30 cellular contexts compared by ENCODE assay signal in genomic region chr3:184558726-184559125, GRCh38. TPM values are rescaled to one million over a fixed set of nuclear protein-coding genes. Genes with fewer than 3 reads are reported as not detected.
A peak's percentile ranks its signal among the peaks of the same experiment; 100 is the strongest.
DNase-seq lines count a peak whose midpoint lies in the region; ATAC-seq and TF ChIP-seq lines count a peak whose summit lies in the region.
"Had no signal": no experiment of that assay in that cellular context is flagged by ENCODE, and none has a peak within 500 bp of the region (broad histone marks: within the 10 kb centered on the region; RNA-seq: fewer than 3 reads in every experiment).

No MANE protein-coding gene starts in this region.

- POLR2A ChIA-PET in PC-9 (lab: Charles Lee; ENCODE audit: unreplicated experiment), result no interaction called here
- POLR2A ChIA-PET in activated CD4-positive, alpha-beta memory T cell treated with anti-CD3 and anti-CD28 coated beads, Interleukin-2, amount 10 ng/mL, durations not matched to agents 7 days and 5 days (lab: Charles Lee), result no interaction called here

- H3K27me3 ChIP-seq in PC-9 (ENCODE audit: insufficient read depth, low read depth) (peaks cover 43% of the 10 kb centered on the region), spleen (replicated peaks in 1 of 7) (peaks cover 0 to 90% (median 17%) of the 10 kb centered on the region in 7 donors)
- H3K27me3 ChIP-seq: ovary, Peyer's patch, suprapubic skin had no signal

- peaks cover 9% of the 10 kb centered on the region; the same call in 1 of the 2 replicates for H3F3A ChIP-seq in PC-9 (ENCODE audit: insufficient read depth, low read depth)

- no peaks in the 10 kb centered on the region for H4K20me1 ChIP-seq in PC-9 (ENCODE audit: insufficient read depth)

- H3K9me3 ChIP-seq in PC-9 (ENCODE audit: insufficient read depth, low read depth) (no peaks in the 10 kb centered on the region), spleen (no peaks in the 10 kb centered on the region)
- H3K9me3 ChIP-seq: esophagus squamous epithelium, heart left ventricle, ovary, Peyer's patch, suprapubic skin had no signal

- H3K36me3 ChIP-seq in PC-9 (ENCODE audit: low read depth) (no peaks in the 10 kb centered on the region), spleen (no peaks in the 10 kb centered on the region)
- H3K36me3 ChIP-seq: esophagus squamous epithelium, heart left ventricle, ovary, Peyer's patch, suprapubic skin had no signal

- TF ChIP-seq POLR2A in spleen (IDR thresholded peaks at IDR 0.05), result no peak

- H3K27ac ChIP-seq in PC-9 (no peak overlapping the region), spleen (no peak overlapping the region)
- H3K27ac ChIP-seq: esophagus squamous epithelium, heart left ventricle, ovary, skin epidermis, suprapubic skin had no signal

- H3K4me1 ChIP-seq in PC-9 (replicated peaks; ENCODE audit: insufficient read depth), result peaks cover 25% of the 10 kb centered on the region
- H3K4me1 ChIP-seq in spleen, result peaks cover 7 to 48% (median 31%) of the 10 kb centered on the region in 6 donors

- CTCF ChIA-PET in PC-9 (lab: Charles Lee), result interaction anchor here (1.0 kb wide), 1 partner anchor 220 kb away, joined by 3 read pairs; no protein-coding TSS in a partner anchor
- CTCF ChIA-PET in activated CD4-positive, alpha-beta memory T cell treated with anti-CD3 and anti-CD28 coated beads, Interleukin-2, amount 10 ng/mL, durations not matched to agents 7 days and 5 days (lab: Charles Lee), result interaction anchor here (0.6 kb wide), 1 partner anchor 253 kb away, joined by 3 read pairs; the partner anchor contains the start of gene VPS8

- no peaks in the 10 kb centered on the region for H3K36me3 Mint-ChIP-seq in activated CD4-positive, alpha-beta memory T cell treated with anti-CD3 and anti-CD28 coated beads, Interleukin-2, amount 10 ng/mL, durations not matched to agents 7 days and 5 days (ENCODE audit: low read depth)
- H3K36me3 Mint-ChIP-seq: activated CD4-positive, alpha-beta memory T cell treated with anti-CD3 and anti-CD28 coated beads for 36 hours; CD4-positive, alpha-beta memory T cell had no signal

- H3K4me2 ChIP-seq in PC-9, result peak overlapping the region; percentile 39

- H3K27me3 Mint-ChIP-seq in activated CD4-positive, alpha-beta memory T cell treated with anti-CD3 and anti-CD28 coated beads, Interleukin-2, amount 10 ng/mL, durations not matched to agents 7 days and 5 days, result peaks cover 44% of the 10 kb centered on the region

- intact Hi-C loops in PC-9 (cut with micrococcal nuclease; ENCODE audit: unreplicated experiment), result no loop called here
- intact Hi-C loops in spleen (cut with DNase I; ENCODE audit: low total_unique reads), result no loop called here

- H3K4me3 Mint-ChIP-seq in activated CD4-positive, alpha-beta memory T cell treated with anti-CD3 and anti-CD28 coated beads, Interleukin-2, amount 10 ng/mL, durations not matched to agents 7 days and 5 days, result no peak overlapping the region
- H3K4me3 Mint-ChIP-seq: activated CD4-positive, alpha-beta memory T cell treated with anti-CD3 and anti-CD28 coated beads for 36 hours; activated naive CD4-positive, alpha-beta T cell treated with anti-CD3 and anti-CD28 coated beads for 36 hours; activated T-helper 1 cell treated with anti-CD3 and anti-CD28 coated beads, Interleukin-12 subunit alpha, Interleukin-12 subunit beta, Interleukin-2, Interleukin-4 antibody, amounts not matched to agents 30 ng/mL and 10 ng/mL and 1 ng/mL, durations not matched to agents 14 hours and 24 hours and 36 hours; central memory CD8-positive, alpha-beta T cell had no signal

- H3K4me3 ChIP-seq in PC-9 (no peak overlapping the region), spleen (no peak overlapping the region)
- H3K4me3 ChIP-seq: esophagus squamous epithelium, heart left ventricle, ovary, Peyer's patch, skin epidermis, suprapubic skin had no signal

- H3K79me2 ChIP-seq in PC-9 (ENCODE audit: low read depth), result no peaks in the 10 kb centered on the region

- TF ChIP-seq CTCF in PC-9 (conservative IDR thresholded peaks at IDR 0.05), result no peak
- TF ChIP-seq CTCF in spleen (IDR thresholded peaks at IDR 0.05 in 8 of 11, conservative IDR thresholded peaks at IDR 0.05 in 3 of 11), result no peak

- no peaks in the 10 kb centered on the region for H3K9me2 ChIP-seq in PC-9 (ENCODE audit: insufficient read depth)

- 74 to 87% (median 78%) methylated on average over 6 of the region's 6 CpGs for WGBS in spleen, 5 donors

- H3K9me3 Mint-ChIP-seq in activated CD4-positive, alpha-beta memory T cell treated with anti-CD3 and anti-CD28 coated beads, Interleukin-2, amount 10 ng/mL, durations not matched to agents 7 days and 5 days, result no peaks in the 10 kb centered on the region
- H3K9me3 Mint-ChIP-seq: activated CD4-positive, alpha-beta memory T cell treated with anti-CD3 and anti-CD28 coated beads for 36 hours; activated naive CD4-positive, alpha-beta T cell treated with anti-CD3 and anti-CD28 coated beads for 36 hours; activated T-helper 1 cell treated with anti-CD3 and anti-CD28 coated beads, Interleukin-12 subunit alpha, Interleukin-12 subunit beta, Interleukin-2, Interleukin-4 antibody, amounts not matched to agents 30 ng/mL and 10 ng/mL and 1 ng/mL, durations not matched to agents 14 hours and 24 hours and 36 hours; central memory CD8-positive, alpha-beta T cell; nephron had no signal

- DNase-seq in NCI-H146 (lab: John Stamatoyannopoulos, UW) (peak; percentile 27), NCI-H146 treated with DMSO at 0.1 percent for 48 hours (lab: John Stamatoyannopoulos, UW; ENCODE audit: unreplicated experiment) (no peak), PC-9 (no peak), iPS-NIHi7 (ENCODE audit: extremely low spot score) (peak; percentile 32), spleen (peak; percentile 18), mucosa of gallbladder (ENCODE audit: low spot score) (no peak)
- no peak for DNase-seq in activated CD4-positive, alpha-beta memory T cell treated with anti-CD3 and anti-CD28 coated beads, Interleukin-2, amount 10 ng/mL, durations not matched to agents 7 days and 5 days
- DNase-seq: activated CD4-positive, alpha-beta memory T cell treated with anti-CD3 and anti-CD28 coated beads for 36 hours; activated CD8-positive, alpha-beta memory T cell treated with anti-CD3 and anti-CD28 coated beads, Interleukin-2, amount 50 U/mL, for 4 hours; activated naive CD4-positive, alpha-beta T cell treated with anti-CD3 and anti-CD28 coated beads for 36 hours; dermis blood vessel endothelial cell; esophagus squamous epithelium; foreskin melanocyte; kidney glomerular epithelial cell; midbrain; NCI-H1048; stimulated activated naive CD4-positive, alpha-beta T cell; T-helper 17 cell had no signal

- no TSS peak for BruUV-seq in PC-9 (replicated peaks; lab: Mats Ljungman, UMichigan)

- H3K4me1 Mint-ChIP-seq in activated CD4-positive, alpha-beta memory T cell treated with anti-CD3 and anti-CD28 coated beads, Interleukin-2, amount 10 ng/mL, durations not matched to agents 7 days and 5 days, result peaks cover 34% of the 10 kb centered on the region

- H2AFZ ChIP-seq in PC-9, result no peak overlapping the region

- no peak for ATAC-seq in HG03460 (IDR thresholded peaks at IDR 0.05; ENCODE audit: unreplicated experiment)
- ATAC-seq: activated CD4-positive, CD25-positive, alpha-beta regulatory T cell treated with anti-CD3 and anti-CD28 coated beads, Interleukin-2, amount 50 U/mL, for 24 hours; HCT116; heart left ventricle; T-helper 17 cell had no signal

- no peak overlapping the region for H3K27ac Mint-ChIP-seq in activated CD4-positive, alpha-beta memory T cell treated with anti-CD3 and anti-CD28 coated beads, Interleukin-2, amount 10 ng/mL, durations not matched to agents 7 days and 5 days
- H3K27ac Mint-ChIP-seq: activated CD4-positive, alpha-beta memory T cell treated with anti-CD3 and anti-CD28 coated beads for 36 hours; activated naive CD4-positive, alpha-beta T cell treated with anti-CD3 and anti-CD28 coated beads for 36 hours; activated T-helper 1 cell treated with anti-CD3 and anti-CD28 coated beads, Interleukin-12 subunit alpha, Interleukin-12 subunit beta, Interleukin-2, Interleukin-4 antibody, amounts not matched to agents 30 ng/mL and 10 ng/mL and 1 ng/mL, durations not matched to agents 14 hours and 24 hours and 36 hours; nephron; T-helper 17 cell had no signal

RNA-seq across cellular contexts. Expression of gene EPHB3, which starts 2.9 kb away (rescaled TPM):
- 12.0 and 15.7 TPM in 2 replicates for total RNA-seq in PC-9 (2021)
- total RNA-seq in spleen, result 1 to 10 TPM in 4 of 7 donors, under 1 TPM in 3; 0.23 to 2.3 (median 1.3) TPM
- under 1 TPM; 0.48 to 0.98 (median 0.52) TPM for polyA plus RNA-seq in spleen
- 10.2 TPM for total RNA-seq in mucosa of gallbladder
- total RNA-seq in activated CD4-positive, alpha-beta memory T cell treated with anti-CD3 and anti-CD28 coated beads, Interleukin-2, amount 10 ng/mL, durations not matched to agents 7 days and 5 days, result under 1 TPM; 0.20 to 0.71 TPM
- total RNA-seq: activated naive CD4-positive, alpha-beta T cell treated with anti-CD3 and anti-CD28 coated beads for 36 hours had no signal

Comparison
In these comparisons a context has a peak if more than half of its experiments do, and no peak if none do; other contexts are left out.
1. DNase-seq: peak in NCI-H146 (single experiment), iPS-NIHi7 (single experiment) and spleen (single experiment); none in NCI-H146 treated with DMSO at 0.1 percent for 48 hours (single experiment), PC-9 (0 of 2), mucosa of gallbladder (single experiment) and activated CD4-positive, alpha-beta memory T cell treated with anti-CD3 and anti-CD28 coated beads, Interleukin-2, amount 10 ng/mL, durations not matched to agents 7 days and 5 days (single experiment).